18 cellular contexts compared by ENCODE assay signal in genomic region chr7:33395340-33395739, GRCh38.
DNase-seq lines count a peak whose midpoint lies in the region; ATAC-seq and TF ChIP-seq lines count a peak whose summit lies in the region.
"Had no signal": no experiment of that assay in that cellular context is flagged by ENCODE, and none has a peak within 500 bp of the region (broad histone marks: within the 10 kb centered on the region; RNA-seq: fewer than 3 reads in every experiment).

No MANE protein-coding gene starts in this region.

- no peak overlapping the region for H3K4me3 ChIP-seq in choroid plexus epithelial cell (ENCODE audit: low read depth, low read length)
- H3K4me3 ChIP-seq: body of pancreas, left lung, SJSA1, tibial nerve had no signal

- no peak for ATAC-seq in HG02885 (IDR thresholded peaks at IDR 0.05; ENCODE audit: poor library complexity, unreplicated experiment)
- no peak for ATAC-seq in HG03280 (IDR thresholded peaks at IDR 0.05; ENCODE audit: unreplicated experiment)
- no peak for ATAC-seq in HG03378 (IDR thresholded peaks at IDR 0.05; ENCODE audit: unreplicated experiment)
- ATAC-seq: activated CD4-positive, CD25-positive, alpha-beta regulatory T cell treated with anti-CD3 and anti-CD28 coated beads, Interleukin-2, amount 50 U/mL, for 24 hours; body of pancreas; left lung; right cardiac atrium had no signal

- TF ChIP-seq CTCF in choroid plexus epithelial cell (conservative IDR thresholded peaks at IDR 0.05; ENCODE audit: low read depth, low read length), result no peak

- DNase-seq in DMS153 (lab: John Stamatoyannopoulos, UW) (peak; percentile 80), NCI-H1092 (lab: John Stamatoyannopoulos, UW) (peak; percentile 50), NCI-H345 (lab: John Stamatoyannopoulos, UW) (peak; percentile 50), choroid plexus epithelial cell (ENCODE audit: low read depth) (peak; percentile 13), GOT3 (lab: John Stamatoyannopoulos, UW) (no peak)
- DNase-seq: activated CD8-positive, alpha-beta memory T cell treated with anti-CD3 and anti-CD28 coated beads for 24 hours; activated naive CD8-positive, alpha-beta T cell treated with anti-CD3 and anti-CD28 coated beads, Interleukin-2, amount 10 ng/mL, durations not matched to agents 7 days and 5 days; body of pancreas; DND-41; left lung; right cardiac atrium; stimulated activated naive CD4-positive, alpha-beta T cell treated with Interleukin-2 at 50 U/mL for 16 hours had no signal
